ENCODE assay signal across 29 cellular contexts in the genomic region with DNA sequence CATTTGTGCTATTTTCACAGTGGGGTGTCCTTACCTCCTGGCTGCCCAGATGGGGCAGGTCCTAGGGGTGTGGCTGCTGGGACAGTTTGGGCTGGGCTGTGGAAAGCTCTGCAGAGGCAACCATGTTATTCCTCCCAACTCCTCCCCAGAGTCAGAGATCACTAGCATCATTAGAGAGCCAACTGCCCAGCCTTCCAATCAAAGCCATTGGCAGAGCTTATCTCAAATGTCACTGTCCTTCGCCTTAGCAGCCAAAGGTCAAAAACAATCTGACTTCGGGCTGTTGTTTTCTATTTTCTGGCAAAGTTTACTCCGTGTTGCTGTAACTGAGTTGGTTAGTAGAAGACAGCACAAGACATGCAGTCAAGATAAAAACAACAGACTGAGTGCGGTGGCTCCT. TPM values are rescaled to one million over a fixed set of nuclear protein-coding genes. Genes with fewer than 3 reads are reported as not detected.
"Had no signal": no experiment of that assay in that cellular context is flagged by ENCODE, and none has a peak within 500 bp of the region (broad histone marks: within the 10 kb centered on the region; RNA-seq: fewer than 3 reads in every experiment).

No MANE protein-coding gene starts in this region.

- H3K36me3 ChIP-seq: esophagus muscularis mucosa, gastroesophageal sphincter, heart left ventricle, left lung, lower lobe of right lung had no signal

- H3K27ac Mint-ChIP-seq: immature natural killer cell, mesothelial cell of epicardium had no signal

- H3K4me2 ChIP-seq: hepatocyte had no signal

- ATAC-seq: foreskin keratinocyte, gastroesophageal sphincter, heart left ventricle, left colon, left lung, left ventricle myocardium superior, lower lobe of right lung, mucosa of descending colon had no signal

- H3K36me3 Mint-ChIP-seq: immature natural killer cell, mesothelial cell of epicardium had no signal

- H3K4me1 Mint-ChIP-seq: immature natural killer cell had no signal

- H3K4me3 Mint-ChIP-seq: immature natural killer cell, mesothelial cell of epicardium had no signal

- H3K27ac ChIP-seq: coronary artery, dorsolateral prefrontal cortex, esophagus muscularis mucosa, foreskin keratinocyte, gastroesophageal sphincter, heart left ventricle, hepatocyte, left lung, lower lobe of right lung had no signal

- H2AFZ ChIP-seq: hepatocyte had no signal

- FAIRE-seq: colon, endothelial cell of umbilical vein, frontal cortex, kidney had no signal

- H3K79me2 ChIP-seq: hepatocyte had no signal

- H3K4me3 ChIP-seq: coronary artery, dorsolateral prefrontal cortex, esophagus muscularis mucosa, gastroesophageal sphincter, heart left ventricle, hepatocyte, left lung, lower lobe of right lung, mucosa of descending colon had no signal

- H3K4me1 ChIP-seq: esophagus muscularis mucosa, foreskin keratinocyte, gastroesophageal sphincter, left lung, lower lobe of right lung had no signal

- H3K9me3 ChIP-seq: mucosa of descending colon had no signal

- DNase-seq: dermis blood vessel endothelial cell; dorsolateral prefrontal cortex; effector CD4-positive, alpha-beta T cell; effector memory CD4-positive, alpha-beta T cell; foreskin keratinocyte; heart left ventricle; hypothalamus; immature natural killer cell; islet precursor cell; kidney; kidney glomerular epithelial cell; left colon; left lung; left ventricle myocardium superior; lower lobe of right lung; mesenchymal stem cell; mucosa of descending colon had no signal

- H3K27me3 ChIP-seq: dorsolateral prefrontal cortex, foreskin keratinocyte, gastroesophageal sphincter, heart left ventricle, hepatocyte had no signal

RNA-seq across cellular contexts. Expression of gene HRH2, which starts 33.5 kb away (rescaled TPM):
- total RNA-seq: dermis blood vessel endothelial cell, endothelial cell of umbilical vein, fibroblast of lung, fibroblast of villous mesenchyme, foreskin keratinocyte, lung microvascular endothelial cell, myocyte had no signal
- polyA plus RNA-seq: endothelial cell of umbilical vein, foreskin keratinocyte had no signal
